Comparison of ENCODE assay signal across 16 cellular contexts in genomic region chr1:118627435-118627834, GRCh38.
DNase-seq lines count a peak whose midpoint lies in the region; ATAC-seq and TF ChIP-seq lines count a peak whose summit lies in the region.
"Had no signal": no experiment of that assay in that cellular context is flagged by ENCODE, and none has a peak within 500 bp of the region (broad histone marks: within the 10 kb centered on the region; RNA-seq: fewer than 3 reads in every experiment).

No MANE protein-coding gene starts in this region.

- TF ChIP-seq CTCF in MCF 10A (IDR thresholded peaks at IDR 0.05; ENCODE audit: unreplicated experiment) (no peak), breast epithelium (IDR thresholded peaks at IDR 0.05) (no peak), mammary epithelial cell (conservative IDR thresholded peaks at IDR 0.05 in 1 of 2, IDR thresholded peaks at IDR 0.05 in 1 of 2; ENCODE audit: extremely low read depth in 1 of 2, insufficient read depth in 1 of 2, low read depth in 1 of 2, low read length in 2 of 2) (no peak), foreskin fibroblast (IDR thresholded peaks at IDR 0.05; ENCODE audit: low read depth, low read length) (no peak), dorsolateral prefrontal cortex (IDR thresholded peaks at IDR 0.05 in 54 of 56, conservative IDR thresholded peaks at IDR 0.05 in 2 of 56; ENCODE audit: low read depth in 1 of 56, partially characterized antibody in 56 of 56) (no peak)

- H3K27me3 ChIP-seq in breast epithelium (no peaks in the 10 kb centered on the region), mammary epithelial cell (ENCODE audit: insufficient read depth, low read length) (no peaks in the 10 kb centered on the region), dorsolateral prefrontal cortex (peaks cover 0 to 5% (median 0%) of the 10 kb centered on the region in 45 donors)

- H3K27me3 Mint-ChIP-seq in MCF 10A (ENCODE audit: insufficient read depth, unreplicated experiment) (no peaks in the 10 kb centered on the region), T-cell (no peaks in the 10 kb centered on the region)
- no peaks in the 10 kb centered on the region for H3K27me3 Mint-ChIP-seq in activated T-helper 17 cell treated with anti-CD3 and anti-CD28 coated beads, Interleukin-2, amount 50 U/mL, for 72 hours

- no peak overlapping the region for H3K9ac ChIP-seq in mammary epithelial cell (ENCODE audit: insufficient read depth, low read length)

- no peaks in the 10 kb centered on the region for H3K4me1 ChIP-seq in breast epithelium
- H3K4me1 ChIP-seq in mammary epithelial cell (ENCODE audit: insufficient read depth, low read length) = no peaks in the 10 kb centered on the region

- no peak for TF ChIP-seq POLR2A in breast epithelium (IDR thresholded peaks at IDR 0.05)

- no peak overlapping the region for H3K4me3 ChIP-seq in breast epithelium
- H3K4me3 ChIP-seq in mammary epithelial cell (replicated peaks in 1 of 3; ENCODE audit: insufficient read depth in 1 of 3, low read depth in 2 of 3, low read length in 3 of 3) = no peak overlapping the region
- H3K4me3 ChIP-seq in foreskin fibroblast (ENCODE audit: low read depth in 1 of 2, low read length in 2 of 2) = no peak overlapping the region
- H3K4me3 ChIP-seq in dorsolateral prefrontal cortex = no peak overlapping the region
- H3K4me3 ChIP-seq: GM12878 had no signal

- H3K36me3 ChIP-seq in breast epithelium (no peaks in the 10 kb centered on the region), mammary epithelial cell (ENCODE audit: insufficient read depth, low read length) (no peaks in the 10 kb centered on the region)

- no peaks in the 10 kb centered on the region for H3K79me2 ChIP-seq in mammary epithelial cell (ENCODE audit: insufficient read depth, low read length)

- POLR2A ChIA-PET in MCF 10A (lab: Yijun Ruan, JAX) = no interaction called here
- POLR2A ChIA-PET in T-cell (lab: Charles Lee) = no interaction called here

- no peaks in the 10 kb centered on the region for H3K9me3 ChIP-seq in breast epithelium
- no peaks in the 10 kb centered on the region for H3K9me3 ChIP-seq in mammary epithelial cell (replicated peaks; ENCODE audit: insufficient read depth, low read length)

- DNase-seq in MCF 10A (ENCODE audit: unreplicated experiment) (peak; percentile 34), breast epithelium (ENCODE audit: low spot score in 2 of 2) (no peak), mammary epithelial cell (peak; percentile 14), foreskin fibroblast (peak; percentile 1 to 18), T-cell (no peak), dorsolateral prefrontal cortex (no peak)
- DNase-seq in activated naive CD4-positive, alpha-beta T cell treated with anti-CD3 and anti-CD28 coated beads, Interleukin-2, amount 50 U/mL, for 16 hours = no peak
- DNase-seq: CD8-positive, alpha-beta T cell; COR-L47; DND-41 had no signal

- H3K4me3 Mint-ChIP-seq in MCF 10A (ENCODE audit: unreplicated experiment) (no peak overlapping the region), T-cell (no peak overlapping the region)
- no peak overlapping the region for H3K4me3 Mint-ChIP-seq in activated T-helper 17 cell treated with anti-CD3 and anti-CD28 coated beads, Interleukin-2, amount 50 U/mL, for 72 hours
- H3K4me3 Mint-ChIP-seq: CD14-positive monocyte; CD8-positive, alpha-beta T cell had no signal

- no peaks in the 10 kb centered on the region for H4K20me1 ChIP-seq in mammary epithelial cell (ENCODE audit: insufficient read depth, low read length)

- BruUV-seq in MCF 10A (replicated peaks; lab: Mats Ljungman, UMichigan) = no TSS peak
- BruUV-seq in mammary epithelial cell (replicated peaks; lab: Mats Ljungman, UMichigan) = no TSS peak

- intact Hi-C loops in MCF 10A (cut with micrococcal nuclease) (loop anchor here (1.0 kb wide), 1 partner anchor 45 kb away; no protein-coding TSS in a partner anchor), breast epithelium (cut with DNase I; ENCODE audit: low total_unique reads) (no loop called here), mammary epithelial cell (cut with micrococcal nuclease) (no loop called here), dorsolateral prefrontal cortex (cut with DNase I) (no loop called here)

- no peak overlapping the region for H3K4me2 ChIP-seq in mammary epithelial cell (ENCODE audit: insufficient read depth, low read depth, low read length)

- dilution Hi-C loops in mammary epithelial cell (cut with HindIII; ENCODE audit: low sequenced_read_pairs) = no loop called here

- no peak for ATAC-seq in activated T-helper 17 cell treated with anti-CD3 and anti-CD28 coated beads, Interleukin-2, amount 50 U/mL, for 72 hours (replicated peaks)
- no peak for ATAC-seq in T-cell (replicated peaks in 1 of 4)
- ATAC-seq: CD8-positive, alpha-beta T cell; GM12878; HCT116 had no signal

- in situ Hi-C loops in mammary epithelial cell (cut with MboI; ENCODE audit: low sequenced_read_pairs in 2 of 2) = no loop called here

- CTCF ChIA-PET in MCF 10A (lab: Yijun Ruan, JAX) = interaction anchor here (0.7 kb wide), 1 partner anchor 930 kb away, joined by 3 read pairs; no protein-coding TSS in a partner anchor
- CTCF ChIA-PET in mammary epithelial cell (lab: Charles Lee; ENCODE audit: low non-redundant PET) = no interaction called here
- CTCF ChIA-PET in T-cell (lab: Charles Lee) = no interaction called here

- H3K27ac ChIP-seq in breast epithelium (no peak overlapping the region), mammary epithelial cell (ENCODE audit: insufficient read depth, low read depth, low read length) (no peak overlapping the region), dorsolateral prefrontal cortex (no peak overlapping the region)
- H3K27ac ChIP-seq: 22Rv1, HL-60 had no signal

- H3K4me1 Mint-ChIP-seq in MCF 10A (ENCODE audit: insufficient read depth, unreplicated experiment) (peaks cover 8% of the 10 kb centered on the region), T-cell (no peaks in the 10 kb centered on the region)
- H3K4me1 Mint-ChIP-seq in activated T-helper 17 cell treated with anti-CD3 and anti-CD28 coated beads, Interleukin-2, amount 50 U/mL, for 72 hours = no peaks in the 10 kb centered on the region
- H3K4me1 Mint-ChIP-seq: CD14-positive monocyte had no signal

- no peaks in the 10 kb centered on the region for H3K36me3 Mint-ChIP-seq in MCF 10A (ENCODE audit: insufficient read depth, unreplicated experiment)
- H3K36me3 Mint-ChIP-seq in activated T-helper 17 cell treated with anti-CD3 and anti-CD28 coated beads, Interleukin-2, amount 50 U/mL, for 72 hours (ENCODE audit: low read depth) = no peaks in the 10 kb centered on the region
- no peaks in the 10 kb centered on the region for H3K36me3 Mint-ChIP-seq in T-cell
- H3K36me3 Mint-ChIP-seq: CD14-positive monocyte; CD8-positive, alpha-beta T cell had no signal

- H3K27ac Mint-ChIP-seq in MCF 10A (ENCODE audit: low read depth, unreplicated experiment) (no peak overlapping the region), T-cell (no peak overlapping the region)
- H3K27ac Mint-ChIP-seq in activated T-helper 17 cell treated with anti-CD3 and anti-CD28 coated beads, Interleukin-2, amount 50 U/mL, for 72 hours = no peak overlapping the region
- H3K27ac Mint-ChIP-seq: CD14-positive monocyte; CD8-positive, alpha-beta T cell had no signal

- no peak overlapping the region for H2AFZ ChIP-seq in mammary epithelial cell (ENCODE audit: low read depth, low read length)

- H3K9me3 Mint-ChIP-seq in MCF 10A (ENCODE audit: unreplicated experiment) (no peaks in the 10 kb centered on the region), T-cell (peaks cover 3 to 23% (median 12%) of the 10 kb centered on the region in 3 donors)
- peaks cover 18% of the 10 kb centered on the region for H3K9me3 Mint-ChIP-seq in activated T-helper 17 cell treated with anti-CD3 and anti-CD28 coated beads, Interleukin-2, amount 50 U/mL, for 72 hours

- WGBS in mammary epithelial cell (ENCODE audit: low coverage, missing lambda C conversion rate) = 46% methylated on average over 2 of the region's 2 CpGs

Comparison
In these comparisons a context has a peak if more than half of its experiments do, and no peak if none do; other contexts are left out.
1. DNase-seq: peak in MCF 10A (single experiment), mammary epithelial cell (single experiment) and foreskin fibroblast (2 of 2); none in breast epithelium (0 of 2), T-cell (0 of 34), activated naive CD4-positive, alpha-beta T cell treated with anti-CD3 and anti-CD28 coated beads, Interleukin-2, amount 50 U/mL, for 16 hours (single experiment) and dorsolateral prefrontal cortex (0 of 10).